21 cellular contexts compared by ENCODE assay signal in genomic region chr9:125608488-125609224, GRCh38.
DNase-seq lines count a peak whose midpoint lies in the region; ATAC-seq, FAIRE-seq and TF ChIP-seq lines count a peak whose summit lies in the region.
"Had no signal": no experiment of that assay in that cellular context is flagged by ENCODE, and none has a peak within 500 bp of the region (broad histone marks: within the 10 kb centered on the region; RNA-seq: fewer than 3 reads in every experiment).

No MANE protein-coding gene starts in this region.

- FAIRE-seq in GM19239 (lab: Jason Lieb, UNC), result no peak

- intact Hi-C loops in left ventricle myocardium superior (cut with micrococcal nuclease), result no loop called here
- intact Hi-C loops in Right ventricle myocardium superior (cut with DNase I), result no loop called here
- intact Hi-C loops in activated T-helper 2 cell treated with anti-CD3 and anti-CD28 coated beads, Interferon-gamma antibody, Interleukin-2, Interleukin-4, amounts not matched to agents 10 μg/mL and 5 μg/mL and 100 μg/mL, durations not matched to agents 14 hours and 24 hours and 36 hours (cut with micrococcal nuclease), result loop anchor here (1.0 to 2.0 kb wide), 2 partner anchors 24 to 48 kb away; no protein-coding TSS in a partner anchor

- H3K27me3 Mint-ChIP-seq in activated T-helper 2 cell treated with anti-CD3 and anti-CD28 coated beads, Interferon-gamma antibody, Interleukin-2, Interleukin-4, amounts not matched to agents 10 μg/mL and 5 μg/mL and 100 μg/mL, durations not matched to agents 14 hours and 24 hours and 36 hours (ENCODE audit: low read depth), result no peaks in the 10 kb centered on the region
- H3K27me3 Mint-ChIP-seq: stimulated activated naive B cell treated with anti-CD40 and anti-IgM and Interleukin-4, amounts not matched to agents 10 μg/mL and 1 μg/mL and 100 μg/mL, for 72 hours had no signal

- H3K4me3 Mint-ChIP-seq in activated T-helper 2 cell treated with anti-CD3 and anti-CD28 coated beads, Interferon-gamma antibody, Interleukin-2, Interleukin-4, amounts not matched to agents 10 μg/mL and 5 μg/mL and 100 μg/mL, durations not matched to agents 14 hours and 24 hours and 36 hours (ENCODE audit: low read depth), result no peak overlapping the region
- H3K4me3 Mint-ChIP-seq: CD8-positive, alpha-beta T cell had no signal

- H3K27ac Mint-ChIP-seq in activated T-helper 2 cell treated with anti-CD3 and anti-CD28 coated beads, Interferon-gamma antibody, Interleukin-2, Interleukin-4, amounts not matched to agents 10 μg/mL and 5 μg/mL and 100 μg/mL, durations not matched to agents 14 hours and 24 hours and 36 hours, result peak overlapping the region; percentile 74
- H3K27ac Mint-ChIP-seq: CD8-positive, alpha-beta T cell; stimulated activated naive B cell treated with anti-CD40 and anti-IgM and Interleukin-4, amounts not matched to agents 10 μg/mL and 1 μg/mL and 100 μg/mL, for 72 hours had no signal

- TF ChIP-seq CTCF in fibroblast of villous mesenchyme (IDR thresholded peaks at IDR 0.05; ENCODE audit: insufficient read depth, low read depth, low read length), result no peak

- H3K36me3 Mint-ChIP-seq in activated T-helper 2 cell treated with anti-CD3 and anti-CD28 coated beads, Interferon-gamma antibody, Interleukin-2, Interleukin-4, amounts not matched to agents 10 μg/mL and 5 μg/mL and 100 μg/mL, durations not matched to agents 14 hours and 24 hours and 36 hours (ENCODE audit: low read depth), result peaks cover 5% of the 10 kb centered on the region

- H3K4me3 ChIP-seq in fibroblast of villous mesenchyme (ENCODE audit: low read depth, low read length), result no peak overlapping the region
- H3K4me3 ChIP-seq: tibial nerve had no signal

- ATAC-seq in left ventricle myocardium superior (peak; percentile 59), Right ventricle myocardium superior (ENCODE audit: poor library complexity) (no peak), GM18861 (IDR thresholded peaks at IDR 0.05; ENCODE audit: unreplicated experiment) (no peak)
- ATAC-seq: CD8-positive, alpha-beta T cell had no signal

- H3K9me3 Mint-ChIP-seq in activated T-helper 2 cell treated with anti-CD3 and anti-CD28 coated beads, Interferon-gamma antibody, Interleukin-2, Interleukin-4, amounts not matched to agents 10 μg/mL and 5 μg/mL and 100 μg/mL, durations not matched to agents 14 hours and 24 hours and 36 hours, result peaks cover 3% of the 10 kb centered on the region
- H3K9me3 Mint-ChIP-seq: CD8-positive, alpha-beta T cell; stimulated activated naive B cell treated with anti-CD40 and anti-IgM and Interleukin-4, amounts not matched to agents 10 μg/mL and 1 μg/mL and 100 μg/mL, for 72 hours had no signal

- peaks cover 41% of the 10 kb centered on the region for H3K4me1 Mint-ChIP-seq in activated T-helper 2 cell treated with anti-CD3 and anti-CD28 coated beads, Interferon-gamma antibody, Interleukin-2, Interleukin-4, amounts not matched to agents 10 μg/mL and 5 μg/mL and 100 μg/mL, durations not matched to agents 14 hours and 24 hours and 36 hours (ENCODE audit: low read depth)

- no peak for DNase-seq in left ventricle myocardium superior
- DNase-seq in Right ventricle myocardium superior, result no peak
- no peak for DNase-seq in activated T-helper 2 cell treated with anti-CD3 and anti-CD28 coated beads, Interferon-gamma antibody, Interleukin-2, Interleukin-4, amounts not matched to agents 10 μg/mL and 5 μg/mL and 100 μg/mL, durations not matched to agents 14 hours and 24 hours and 36 hours (ENCODE audit: low spot score)
- DNase-seq in fibroblast of villous mesenchyme (ENCODE audit: low read depth), result peak; percentile 31
- no peak for DNase-seq in ureter (ENCODE audit: low spot score)
- no peak for DNase-seq in GM19239 (ENCODE audit: insufficient read length, low spot score)
- no peak for DNase-seq in HCEC 1CT
- DNase-seq: CD8-positive, alpha-beta T cell; DND-41; H7; hippocampal formation; kidney glomerular epithelial cell; NCI-H1092; NCI-H2081; NCI-H526 treated with DMSO at 0.1 percent for 48 hours; stimulated activated CD4-positive, alpha-beta T cell treated with anti-CD3 and anti-CD28 coated beads, Interleukin-15, amount 100 ng/mL, for 24 hours; stimulated activated naive B cell treated with anti-CD40 and anti-IgM and Interleukin-4, amounts not matched to agents 10 μg/mL and 1 μg/mL and 100 μg/mL, for 72 hours; T-helper 2 cell; WERI-Rb-1 had no signal
